In the genomic region with DNA sequence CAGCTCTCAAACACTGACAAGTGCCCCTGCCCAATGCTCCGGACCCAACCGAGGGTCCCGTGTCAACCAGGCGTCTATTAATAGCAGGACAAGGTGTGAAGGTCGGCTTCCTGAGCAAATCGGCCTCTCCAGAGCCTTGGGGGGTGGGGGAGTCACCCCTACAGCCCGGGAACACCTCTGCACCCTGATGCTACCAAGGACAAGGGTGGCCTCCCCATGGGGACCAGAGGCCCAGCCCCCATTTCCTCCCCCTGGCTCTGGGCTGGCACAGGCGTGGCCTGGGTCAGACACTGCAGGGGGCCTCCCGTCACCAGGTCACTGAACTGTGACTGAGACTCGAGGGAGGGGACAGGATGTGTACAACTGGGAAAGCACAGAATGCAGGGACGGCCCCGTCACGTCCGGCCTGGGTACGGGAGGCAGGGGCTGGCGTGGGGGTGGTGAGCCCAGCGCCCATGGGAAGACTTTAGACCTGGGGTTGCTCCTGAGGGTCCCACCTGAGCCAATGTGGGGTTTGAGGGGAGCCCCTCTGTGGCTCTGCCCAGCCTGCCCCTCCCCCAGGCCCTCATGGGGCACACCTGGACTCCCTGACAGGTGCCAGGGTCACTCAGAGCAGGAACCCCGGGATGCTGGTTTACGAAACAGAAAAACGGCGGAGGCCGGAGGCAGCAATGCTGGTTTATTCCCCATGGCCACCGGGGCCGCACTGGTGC, we compare ENCODE assay signal across 7 cellular contexts. TPM values are rescaled to one million over a fixed set of nuclear protein-coding genes. Genes with fewer than 3 reads are reported as not detected.
A peak's percentile ranks its signal among the peaks of the same experiment; 100 is the strongest.
DNase-seq lines count a peak whose midpoint lies in the region; ATAC-seq, FAIRE-seq and TF ChIP-seq lines count a peak whose summit lies in the region.
"Had no signal": no experiment of that assay in that cellular context is flagged by ENCODE, and none has a peak within 500 bp of the region (broad histone marks: within the 10 kb centered on the region; RNA-seq: fewer than 3 reads in every experiment).

No MANE protein-coding gene starts in this region.

- no peak for TF ChIP-seq CTCF in GM13977 (IDR thresholded peaks at IDR 0.05; ENCODE audit: extremely low read depth, insufficient read depth, missing control alignments)
- TF ChIP-seq CTCF in heart left ventricle (IDR thresholded peaks at IDR 0.05), result no peak

- H3K4me1 ChIP-seq in heart left ventricle, result peaks cover 0 to 49% (median 14%) of the 10 kb centered on the region in 12 donors

- H3K4me3 ChIP-seq in heart left ventricle, result peak overlapping the region; percentile 51 to 91 (median 76)

- peaks cover 15% of the 10 kb centered on the region for H3K4me1 Mint-ChIP-seq in activated CD4-positive, alpha-beta T cell treated with anti-CD3 and anti-CD28 coated beads, Interleukin-2, amount 10 ng/mL, durations not matched to agents 24 days and 14 days

- FAIRE-seq in H54 (lab: Jason Lieb, UNC), result no peak

- H3K4me3 Mint-ChIP-seq in activated CD4-positive, alpha-beta T cell treated with anti-CD3 and anti-CD28 coated beads, Interleukin-2, amount 10 ng/mL, durations not matched to agents 24 days and 14 days, result peak overlapping the region; percentile 90

- peaks cover 19% of the 10 kb centered on the region for H3K36me3 Mint-ChIP-seq in activated CD4-positive, alpha-beta T cell treated with anti-CD3 and anti-CD28 coated beads, Interleukin-2, amount 10 ng/mL, durations not matched to agents 24 days and 14 days (ENCODE audit: low read depth)

- intact Hi-C loops in activated CD4-positive, alpha-beta T cell treated with anti-CD3 and anti-CD28 coated beads, Interleukin-2, amount 10 ng/mL, durations not matched to agents 24 days and 14 days (cut with micrococcal nuclease), result loop anchor here (1.0 to 5.0 kb wide), 7 partner anchors 12 to 131 kb away; a partner anchor contains a TSS
- intact Hi-C loops in heart left ventricle (cut with DNase I), result loop anchor here in 2 of 10 donors (5.0 kb wide), 2 partner anchors 51 to 54 kb away; no protein-coding TSS in a partner anchor

- H3K27ac ChIP-seq in heart left ventricle, result peak overlapping the region in 11 of 12 donors; percentile 52 to 94 (median 74)
- H3K27ac ChIP-seq: epithelial cell of prostate had no signal

- H3K9me3 ChIP-seq in heart left ventricle, result no peaks in the 10 kb centered on the region

- ATAC-seq in HG03066 (IDR thresholded peaks at IDR 0.05; ENCODE audit: low read depth, unreplicated experiment) (peak; percentile 74), heart left ventricle (peak; percentile 41 to 82 (median 48))

- H3K36me3 ChIP-seq in heart left ventricle, result peaks cover 0 to 45% (median 6%) of the 10 kb centered on the region in 9 donors

- peak overlapping the region; percentile 96 for H3K27ac Mint-ChIP-seq in activated CD4-positive, alpha-beta T cell treated with anti-CD3 and anti-CD28 coated beads, Interleukin-2, amount 10 ng/mL, durations not matched to agents 24 days and 14 days

- H3K27me3 ChIP-seq in heart left ventricle, result no peaks in the 10 kb centered on the region

- TF ChIP-seq POLR2A in heart left ventricle (IDR thresholded peaks at IDR 0.05) (no peak), H54 (IDR thresholded peaks at IDR 0.05; ENCODE audit: low read depth, low read length) (no peak)

- DNase-seq in GM13977 (ENCODE audit: low spot score), result peak; percentile 94
- peak; percentile 94 for DNase-seq in activated CD4-positive, alpha-beta T cell treated with anti-CD3 and anti-CD28 coated beads, Interleukin-2, amount 10 ng/mL, durations not matched to agents 24 days and 14 days
- peak; percentile 55 to 77 (median 70) for DNase-seq in heart left ventricle
- peak; percentile 66 for DNase-seq in stimulated activated CD8-positive, alpha-beta memory T cell treated with anti-CD3 and anti-CD28 coated beads, Interleukin-12 subunit alpha, Interleukin-12 subunit beta, amount 100 ng/mL, for 24 hours (ENCODE audit: extremely low read depth)
- no peak for DNase-seq in H54 (ENCODE audit: insufficient read length, low spot score)

- no peaks in the 10 kb centered on the region for H3K27me3 Mint-ChIP-seq in activated CD4-positive, alpha-beta T cell treated with anti-CD3 and anti-CD28 coated beads, Interleukin-2, amount 10 ng/mL, durations not matched to agents 24 days and 14 days

- H3K9me3 Mint-ChIP-seq in activated CD4-positive, alpha-beta T cell treated with anti-CD3 and anti-CD28 coated beads, Interleukin-2, amount 10 ng/mL, durations not matched to agents 24 days and 14 days, result no peaks in the 10 kb centered on the region

- WGBS in heart left ventricle, 4 donors, result 44 to 80% (median 45%) methylated on average over 6 to 24 of the region's 24 CpGs

- in situ Hi-C loops in GM13977 (cut with MboI; ENCODE audit: low pct_unique_long_range_greater_than_20kb, low sequenced_read_pairs, unreplicated experiment), result no loop called here

RNA-seq across cellular contexts. Expression of a gene that starts 0.6 kb away (rescaled TPM):
- total RNA-seq in activated CD4-positive, alpha-beta T cell treated with anti-CD3 and anti-CD28 coated beads, Interleukin-2, amount 10 ng/mL, durations not matched to agents 24 days and 14 days, result 222 and 228 TPM in 2 replicates
- total RNA-seq in heart left ventricle, result 100 to 1,000 TPM in 1 of 9 donors, 10 to 100 TPM in 8; 22.6 to 227 (median 34.4) TPM
- polyA plus RNA-seq in heart left ventricle, result 10 to 100 TPM; 46.5 to 48.8 TPM

RNA-seq across cellular contexts. Expression of a gene that starts 11.5 kb away (rescaled TPM):
- 95.7 and 102 TPM in 2 replicates for total RNA-seq in activated CD4-positive, alpha-beta T cell treated with anti-CD3 and anti-CD28 coated beads, Interleukin-2, amount 10 ng/mL, durations not matched to agents 24 days and 14 days
- 10 to 100 TPM; 17.5 to 26.8 (median 20.6) TPM for total RNA-seq in heart left ventricle
- 10 to 100 TPM; 22.3 to 41.2 TPM for polyA plus RNA-seq in heart left ventricle

RNA-seq across cellular contexts. Expression of a gene that starts 13.1 kb away (rescaled TPM):
- not detected in 2 replicates for total RNA-seq in activated CD4-positive, alpha-beta T cell treated with anti-CD3 and anti-CD28 coated beads, Interleukin-2, amount 10 ng/mL, durations not matched to agents 24 days and 14 days
- not detected for total RNA-seq in heart left ventricle
- polyA plus RNA-seq in heart left ventricle, result not detected

RNA-seq across cellular contexts. Expression of a gene that starts 34.9 kb away (rescaled TPM):
- 3.0 and 3.3 TPM in 2 replicates for total RNA-seq in activated CD4-positive, alpha-beta T cell treated with anti-CD3 and anti-CD28 coated beads, Interleukin-2, amount 10 ng/mL, durations not matched to agents 24 days and 14 days
- total RNA-seq in heart left ventricle, result 1 to 10 TPM in 6 of 9 donors, under 1 TPM in 3; 0.76 to 9.5 (median 1.4) TPM
- 1 to 10 TPM; 1.7 to 4.4 TPM for polyA plus RNA-seq in heart left ventricle

RNA-seq across cellular contexts. Expression of a gene that starts 54.8 kb away (rescaled TPM):
- 47.3 and 49.7 TPM in 2 replicates for total RNA-seq in activated CD4-positive, alpha-beta T cell treated with anti-CD3 and anti-CD28 coated beads, Interleukin-2, amount 10 ng/mL, durations not matched to agents 24 days and 14 days
- total RNA-seq in heart left ventricle, result 10 to 100 TPM in 8 of 9 donors, 1 to 10 TPM in 1; 9.3 to 28.5 (median 15.4) TPM
- 10 to 100 TPM; 14.7 to 21.8 TPM for polyA plus RNA-seq in heart left ventricle
